ENCODE assay signal across 13 cellular contexts in the genomic region with DNA sequence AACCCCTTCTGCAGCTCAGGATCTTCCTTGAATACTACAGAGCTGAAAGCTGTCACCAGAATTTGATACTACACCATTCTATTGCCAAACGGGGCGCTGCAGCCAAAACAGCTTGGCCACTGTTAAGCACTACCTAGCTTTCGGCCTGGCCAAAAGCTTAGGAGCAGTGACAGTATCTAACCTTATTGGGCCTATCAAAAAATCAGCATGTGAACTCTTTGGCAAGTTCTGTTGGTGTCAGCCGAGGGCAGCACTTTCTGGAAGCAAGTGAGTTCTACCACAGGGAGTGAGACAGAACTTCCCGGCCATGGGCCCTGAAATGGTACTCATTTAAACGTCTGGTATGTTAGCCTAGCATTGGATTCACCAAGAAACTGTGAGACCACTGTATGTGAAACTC. TPM values are rescaled to one million over a fixed set of nuclear protein-coding genes. Genes with fewer than 3 reads are reported as not detected.
DNase-seq lines count a peak whose midpoint lies in the region; ATAC-seq and TF ChIP-seq lines count a peak whose summit lies in the region.
"Had no signal": no experiment of that assay in that cellular context is flagged by ENCODE, and none has a peak within 500 bp of the region (broad histone marks: within the 10 kb centered on the region; RNA-seq: fewer than 3 reads in every experiment).

No MANE protein-coding gene starts in this region.

- TF ChIP-seq CTCF in breast epithelium (IDR thresholded peaks at IDR 0.05), result no peak
- no peak for TF ChIP-seq CTCF in MCF 10A (IDR thresholded peaks at IDR 0.05; ENCODE audit: unreplicated experiment)
- TF ChIP-seq CTCF in omental fat pad (IDR thresholded peaks at IDR 0.05), result no peak

- H3K27ac Mint-ChIP-seq in MCF 10A (ENCODE audit: low read depth, unreplicated experiment), result no peak overlapping the region
- H3K27ac Mint-ChIP-seq: progenitor cell of endocrine pancreas had no signal

- H3K4me1 Mint-ChIP-seq in MCF 10A (ENCODE audit: insufficient read depth, unreplicated experiment), result no peaks in the 10 kb centered on the region

- no peak overlapping the region for H3K4me3 Mint-ChIP-seq in MCF 10A (ENCODE audit: unreplicated experiment)
- H3K4me3 Mint-ChIP-seq: activated T-helper 1 cell treated with anti-CD3 and anti-CD28 coated beads, Interleukin-12 subunit alpha, Interleukin-12 subunit beta, Interleukin-2, Interleukin-4 antibody, amounts not matched to agents 30 ng/mL and 10 ng/mL and 1 ng/mL, durations not matched to agents 14 hours and 24 hours and 36 hours had no signal

- no peaks in the 10 kb centered on the region for H3K27me3 ChIP-seq in breast epithelium

- intact Hi-C loops in breast epithelium (cut with DNase I; ENCODE audit: low total_unique reads), result no loop called here
- intact Hi-C loops in MCF 10A (cut with micrococcal nuclease), result no loop called here
- intact Hi-C loops in Right ventricle myocardium superior (cut with DNase I), result loop anchor here (10.0 kb wide), 1 partner anchor 50 kb away; no protein-coding TSS in a partner anchor

- no peaks in the 10 kb centered on the region for H3K4me1 ChIP-seq in breast epithelium

- H3K36me3 ChIP-seq in breast epithelium, result no peaks in the 10 kb centered on the region

- no TSS peak for BruUV-seq in MCF 10A (replicated peaks; lab: Mats Ljungman, UMichigan)

- ATAC-seq in Right ventricle myocardium superior (ENCODE audit: poor library complexity) (peak; percentile 97), omental fat pad (ENCODE audit: low FRiP score) (peak; percentile 60), HG03280 (IDR thresholded peaks at IDR 0.05; ENCODE audit: unreplicated experiment) (no peak), GM21526 (IDR thresholded peaks at IDR 0.05; ENCODE audit: low FRiP score, unreplicated experiment) (no peak)

- peaks cover 15% of the 10 kb centered on the region for H3K27me3 Mint-ChIP-seq in MCF 10A (ENCODE audit: insufficient read depth, unreplicated experiment)
- H3K27me3 Mint-ChIP-seq: progenitor cell of endocrine pancreas had no signal

- no peaks in the 10 kb centered on the region for H3K9me3 ChIP-seq in breast epithelium

- POLR2A ChIA-PET in MCF 10A (lab: Yijun Ruan, JAX), result interaction anchor here (0.7 kb wide), 1 partner anchor 15 kb away, joined by 3 read pairs; no protein-coding TSS in a partner anchor

- H3K36me3 Mint-ChIP-seq in MCF 10A (ENCODE audit: insufficient read depth, unreplicated experiment), result no peaks in the 10 kb centered on the region

- DNase-seq in breast epithelium (ENCODE audit: low spot score in 2 of 2) (no peak), MCF 10A (ENCODE audit: unreplicated experiment) (no peak), Right ventricle myocardium superior (peak; percentile 79), omental fat pad (ENCODE audit: low spot score) (no peak), GDM1 (lab: John Stamatoyannopoulos, UW) (no peak)
- DNase-seq in stimulated activated CD4-positive, alpha-beta T cell treated with anti-CD3 and anti-CD28 coated beads, Interleukin-4, amount 100 ng/mL, for 24 hours, result no peak
- DNase-seq: activated CD4-positive, alpha-beta T cell treated with anti-CD3 and anti-CD28 coated beads for 48 hours; Kasumi-1; substantia nigra had no signal

- H3K4me3 ChIP-seq in breast epithelium, result no peak overlapping the region

- H3K9me3 Mint-ChIP-seq in MCF 10A (ENCODE audit: unreplicated experiment), result no peaks in the 10 kb centered on the region
- H3K9me3 Mint-ChIP-seq: activated T-helper 1 cell treated with anti-CD3 and anti-CD28 coated beads, Interleukin-12 subunit alpha, Interleukin-12 subunit beta, Interleukin-2, Interleukin-4 antibody, amounts not matched to agents 30 ng/mL and 10 ng/mL and 1 ng/mL, durations not matched to agents 14 hours and 24 hours and 36 hours had no signal

- CTCF ChIA-PET in MCF 10A (lab: Yijun Ruan, JAX), result interaction anchor here (0.6 to 1.3 kb wide), 2 partner anchors 21 to 277 kb away, joined by 3 to 5 read pairs; no protein-coding TSS in a partner anchor

- H3K27ac ChIP-seq in breast epithelium, result peak overlapping the region; percentile 22 to 32

- TF ChIP-seq POLR2A in breast epithelium (IDR thresholded peaks at IDR 0.05), result no peak

RNA-seq across cellular contexts. Expression of a gene that starts 16.1 kb away (rescaled TPM):
- total RNA-seq in breast epithelium, result 10 to 100 TPM; 25.8 to 36.1 (median 35.9) TPM
- total RNA-seq in MCF 10A (2022), result 22.3 and 25.4 TPM in 2 replicates
- total RNA-seq in Right ventricle myocardium superior, result 171 TPM
- 10 to 100 TPM; 23.2 to 40.8 (median 30.4) TPM for total RNA-seq in omental fat pad

Comparison
In these comparisons a context has a peak if more than half of its experiments do, and no peak if none do; other contexts are left out.
1. ATAC-seq: peak in Right ventricle myocardium superior (single experiment) and omental fat pad (single experiment); none in HG03280 (single experiment) and GM21526 (single experiment).